Comparison of ENCODE assay signal across 8 cellular contexts in genomic region chr15:99707481-99708270, GRCh38. TPM values are rescaled to one million over a fixed set of nuclear protein-coding genes. Genes with fewer than 3 reads are reported as not detected.
DNase-seq lines count a peak whose midpoint lies in the region; ATAC-seq, FAIRE-seq and TF ChIP-seq lines count a peak whose summit lies in the region.

No MANE protein-coding gene starts in this region.

- H3K36me3 Mint-ChIP-seq in activated CD4-positive, alpha-beta T cell treated with anti-CD3 and anti-CD28 coated beads for 36 hours (ENCODE audit: low read depth), result peaks cover 26% of the 10 kb centered on the region
- peaks cover 24% of the 10 kb centered on the region for H3K36me3 Mint-ChIP-seq in activated CD4-positive, alpha-beta T cell treated with anti-CD3 and anti-CD28 coated beads, Interleukin-2, amount 10 ng/mL, durations not matched to agents 7 days and 5 days (ENCODE audit: low read depth)

- no peak for FAIRE-seq in HTR-8/SVneo (lab: Jason Lieb, UNC)

- POLR2A ChIA-PET in activated CD4-positive, alpha-beta T cell treated with anti-CD3 and anti-CD28 coated beads for 36 hours (lab: Charles Lee), result interaction anchor here (2.0 kb wide), 1 partner anchor 25 kb away, joined by 5 read pairs; the partner anchor contains the start of gene LYSMD4
- POLR2A ChIA-PET in activated CD4-positive, alpha-beta T cell treated with anti-CD3 and anti-CD28 coated beads, Interleukin-2, amount 10 ng/mL, durations not matched to agents 7 days and 5 days (lab: Charles Lee), result interaction anchor here (0.6 kb wide), 1 partner anchor 13 kb away, joined by 3 read pairs; no protein-coding TSS in a partner anchor

- no peaks in the 10 kb centered on the region for H3K27me3 Mint-ChIP-seq in activated CD4-positive, alpha-beta T cell treated with anti-CD3 and anti-CD28 coated beads for 36 hours
- no peaks in the 10 kb centered on the region for H3K27me3 Mint-ChIP-seq in activated CD4-positive, alpha-beta T cell treated with anti-CD3 and anti-CD28 coated beads, Interleukin-2, amount 10 ng/mL, durations not matched to agents 7 days and 5 days
- H3K27me3 Mint-ChIP-seq in stimulated activated naive CD8-positive, alpha-beta T cell treated with anti-CD3 and anti-CD28 coated beads, Interleukin-15, amount 100 ng/mL, for 72 hours, result no peaks in the 10 kb centered on the region

- H3K4me1 Mint-ChIP-seq in activated CD4-positive, alpha-beta T cell treated with anti-CD3 and anti-CD28 coated beads for 36 hours, result peaks cover 48% of the 10 kb centered on the region
- peaks cover 55% of the 10 kb centered on the region for H3K4me1 Mint-ChIP-seq in activated CD4-positive, alpha-beta T cell treated with anti-CD3 and anti-CD28 coated beads, Interleukin-2, amount 10 ng/mL, durations not matched to agents 7 days and 5 days
- H3K4me1 Mint-ChIP-seq in stimulated activated naive CD8-positive, alpha-beta T cell treated with anti-CD3 and anti-CD28 coated beads, Interleukin-15, amount 100 ng/mL, for 72 hours, result peaks cover 67% of the 10 kb centered on the region

- DNase-seq in activated CD4-positive, alpha-beta T cell treated with anti-CD3 and anti-CD28 coated beads for 36 hours, result peak; percentile 65
- DNase-seq in activated CD4-positive, alpha-beta T cell treated with anti-CD3 and anti-CD28 coated beads, Interleukin-2, amount 50 U/mL, for 1 hour, result no peak
- peak; percentile 67 for DNase-seq in activated CD4-positive, alpha-beta T cell treated with anti-CD3 and anti-CD28 coated beads, Interleukin-2, amount 10 ng/mL, durations not matched to agents 7 days and 5 days
- DNase-seq in fibroblast of villous mesenchyme (ENCODE audit: low read depth) (peak; percentile 67), HTR-8/SVneo (ENCODE audit: insufficient read length, low spot score) (no peak), midbrain (lab: John Stamatoyannopoulos, UW) (no peak)
- DNase-seq in stimulated activated naive CD8-positive, alpha-beta T cell treated with anti-CD3 and anti-CD28 coated beads, Interleukin-15, amount 100 ng/mL, for 72 hours, result peak in 1 of 2 donors; percentile 48

- peak; percentile 84 for ATAC-seq in activated CD4-positive, alpha-beta T cell treated with anti-CD3 and anti-CD28 coated beads for 36 hours
- ATAC-seq in stimulated activated naive CD8-positive, alpha-beta T cell treated with anti-CD3 and anti-CD28 coated beads, Interleukin-15, amount 100 ng/mL, for 72 hours, result peak; percentile 85
- no peak for ATAC-seq in GM19351 (IDR thresholded peaks at IDR 0.05; ENCODE audit: unreplicated experiment)

- peak overlapping the region; percentile 55 for H3K4me3 Mint-ChIP-seq in activated CD4-positive, alpha-beta T cell treated with anti-CD3 and anti-CD28 coated beads for 36 hours
- peak overlapping the region; percentile 69 for H3K4me3 Mint-ChIP-seq in activated CD4-positive, alpha-beta T cell treated with anti-CD3 and anti-CD28 coated beads, Interleukin-2, amount 10 ng/mL, durations not matched to agents 7 days and 5 days
- peak overlapping the region; percentile 78 to 80 for H3K4me3 Mint-ChIP-seq in stimulated activated naive CD8-positive, alpha-beta T cell treated with anti-CD3 and anti-CD28 coated beads, Interleukin-15, amount 100 ng/mL, for 72 hours

- CTCF ChIA-PET in activated CD4-positive, alpha-beta T cell treated with anti-CD3 and anti-CD28 coated beads for 36 hours (lab: Charles Lee), result interaction anchor here (0.6 to 2.7 kb wide), 9 partner anchors 11 to 592 kb away, joined by 3 to 9 read pairs (median 4); partner anchors contain the start of gene LYSMD4
- CTCF ChIA-PET in activated CD4-positive, alpha-beta T cell treated with anti-CD3 and anti-CD28 coated beads, Interleukin-2, amount 10 ng/mL, durations not matched to agents 7 days and 5 days (lab: Charles Lee), result interaction anchor here (0.7 to 1.7 kb wide), 5 partner anchors 10 to 435 kb away, joined by 3 to 5 read pairs (median 4); no protein-coding TSS in a partner anchor

- no peaks in the 10 kb centered on the region for H3K9me3 Mint-ChIP-seq in activated CD4-positive, alpha-beta T cell treated with anti-CD3 and anti-CD28 coated beads for 36 hours (ENCODE audit: low read depth)
- H3K9me3 Mint-ChIP-seq in activated CD4-positive, alpha-beta T cell treated with anti-CD3 and anti-CD28 coated beads, Interleukin-2, amount 10 ng/mL, durations not matched to agents 7 days and 5 days, result no peaks in the 10 kb centered on the region
- H3K9me3 Mint-ChIP-seq in stimulated activated naive CD8-positive, alpha-beta T cell treated with anti-CD3 and anti-CD28 coated beads, Interleukin-15, amount 100 ng/mL, for 72 hours, result no peaks in the 10 kb centered on the region

- peak overlapping the region; percentile 79 for H3K27ac Mint-ChIP-seq in activated CD4-positive, alpha-beta T cell treated with anti-CD3 and anti-CD28 coated beads for 36 hours
- H3K27ac Mint-ChIP-seq in activated CD4-positive, alpha-beta T cell treated with anti-CD3 and anti-CD28 coated beads, Interleukin-2, amount 10 ng/mL, durations not matched to agents 7 days and 5 days, result peak overlapping the region; percentile 88
- H3K27ac Mint-ChIP-seq in stimulated activated naive CD8-positive, alpha-beta T cell treated with anti-CD3 and anti-CD28 coated beads, Interleukin-15, amount 100 ng/mL, for 72 hours, result peak overlapping the region; percentile 93 to 94

- intact Hi-C loops in activated CD4-positive, alpha-beta T cell treated with anti-CD3 and anti-CD28 coated beads for 36 hours (cut with DNase I, micrococcal nuclease), result loop anchor here (1.0 to 10.0 kb wide), 5 partner anchors 26 to 363 kb away; partner anchors contain the start of gene LYSMD4 (in 1 of the 2)

- no peak for TF ChIP-seq CTCF in fibroblast of villous mesenchyme (IDR thresholded peaks at IDR 0.05; ENCODE audit: insufficient read depth, low read depth, low read length)

- H3K4me3 ChIP-seq in fibroblast of villous mesenchyme (ENCODE audit: low read depth, low read length), result no peak overlapping the region

RNA-seq across cellular contexts. Expression of gene LYSMD4, which starts 25.6 kb away (rescaled TPM):
- 1 to 10 TPM; 4.7 to 5.3 TPM for total RNA-seq in activated CD4-positive, alpha-beta T cell treated with anti-CD3 and anti-CD28 coated beads for 36 hours
- 10 to 100 TPM; 10.9 to 11.1 TPM for total RNA-seq in activated CD4-positive, alpha-beta T cell treated with anti-CD3 and anti-CD28 coated beads, Interleukin-2, amount 10 ng/mL, durations not matched to agents 7 days and 5 days
- 7.7 and 7.8 TPM in 2 replicates for total RNA-seq in fibroblast of villous mesenchyme

Comparison
In these comparisons a context has a peak if more than half of its experiments do, and no peak if none do; other contexts are left out.
1. DNase-seq: peak in activated CD4-positive, alpha-beta T cell treated with anti-CD3 and anti-CD28 coated beads for 36 hours (single experiment), activated CD4-positive, alpha-beta T cell treated with anti-CD3 and anti-CD28 coated beads, Interleukin-2, amount 10 ng/mL, durations not matched to agents 7 days and 5 days (single experiment) and fibroblast of villous mesenchyme (single experiment); none in activated CD4-positive, alpha-beta T cell treated with anti-CD3 and anti-CD28 coated beads, Interleukin-2, amount 50 U/mL, for 1 hour (single experiment), HTR-8/SVneo (single experiment) and midbrain (single experiment).
2. Peak in every context shown above with its lines, with median percentiles within 50 percentile points of each other: H3K27ac Mint-ChIP-seq and H3K4me3 Mint-ChIP-seq.